ENCODE assay signal across 12 cellular contexts in the genomic region with DNA sequence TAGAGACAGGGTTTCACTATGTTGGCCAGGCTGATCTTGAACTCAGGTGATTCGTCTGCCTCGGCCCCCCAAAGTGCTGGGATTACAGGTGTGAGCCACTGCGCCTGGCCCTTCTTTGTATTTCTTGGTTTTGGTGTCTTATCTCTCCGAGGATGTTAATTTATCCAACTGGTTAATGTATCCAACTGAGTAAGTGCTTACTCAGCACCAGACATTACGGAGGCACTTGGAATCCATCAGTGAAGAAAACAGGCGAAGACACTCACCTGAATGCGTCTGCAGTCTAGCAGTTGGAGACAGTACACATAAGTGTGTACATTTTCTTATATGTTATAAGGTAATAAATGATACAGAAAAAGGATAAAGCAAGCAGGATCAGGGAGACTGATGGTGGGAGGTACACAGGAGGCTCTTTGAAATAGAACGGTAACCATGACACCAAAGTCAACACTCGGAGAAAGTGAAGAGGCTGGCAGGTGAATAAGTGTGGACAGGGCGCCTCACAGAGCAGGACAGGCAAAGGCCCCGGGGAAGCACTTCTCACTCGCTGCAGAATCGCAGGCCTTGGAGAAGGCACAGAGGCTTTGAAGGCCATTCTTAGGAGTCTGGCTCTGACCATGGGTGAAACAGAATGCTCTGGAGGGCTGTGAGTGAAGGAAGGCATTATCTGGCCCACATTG.
DNase-seq lines count a peak whose midpoint lies in the region; ATAC-seq lines count a peak whose summit lies in the region.
"Had no signal": no experiment of that assay in that cellular context is flagged by ENCODE, and none has a peak within 500 bp of the region (broad histone marks: within the 10 kb centered on the region; RNA-seq: fewer than 3 reads in every experiment).

No MANE protein-coding gene starts in this region.

- no peaks in the 10 kb centered on the region for H3K27me3 Mint-ChIP-seq in T-helper 1 cell treated with Interleukin-12 subunit alpha and Interleukin-12 subunit beta and Interleukin-4 antibody, amounts not matched to agents 30 μg/mL and 1 μg/mL, for 36 hours (ENCODE audit: low read depth)
- no peaks in the 10 kb centered on the region for H3K27me3 Mint-ChIP-seq in stimulated activated naive B cell treated with anti-CD40 and anti-IgM and Interleukin-4, amounts not matched to agents 10 μg/mL and 1 μg/mL and 100 μg/mL, for 72 hours
- H3K27me3 Mint-ChIP-seq: activated naive CD8-positive, alpha-beta T cell treated with anti-CD3 and anti-CD28 coated beads, Interleukin-2, amount 50 U/mL, for 24 hours had no signal

- no peaks in the 10 kb centered on the region for H3K9me3 Mint-ChIP-seq in T-helper 1 cell treated with Interleukin-12 subunit alpha and Interleukin-12 subunit beta and Interleukin-4 antibody, amounts not matched to agents 30 μg/mL and 1 μg/mL, for 36 hours
- H3K9me3 Mint-ChIP-seq in stimulated activated naive B cell treated with anti-CD40 and anti-IgM and Interleukin-4, amounts not matched to agents 10 μg/mL and 1 μg/mL and 100 μg/mL, for 72 hours = no peaks in the 10 kb centered on the region
- H3K9me3 Mint-ChIP-seq: activated naive CD8-positive, alpha-beta T cell treated with anti-CD3 and anti-CD28 coated beads, Interleukin-2, amount 50 U/mL, for 24 hours had no signal

- peaks cover 37% of the 10 kb centered on the region for H3K4me1 Mint-ChIP-seq in T-helper 1 cell treated with Interleukin-12 subunit alpha and Interleukin-12 subunit beta and Interleukin-4 antibody, amounts not matched to agents 30 μg/mL and 1 μg/mL, for 36 hours (ENCODE audit: low read depth)
- H3K4me1 Mint-ChIP-seq in stimulated activated naive B cell treated with anti-CD40 and anti-IgM and Interleukin-4, amounts not matched to agents 10 μg/mL and 1 μg/mL and 100 μg/mL, for 72 hours = peaks cover 4 to 5% of the 10 kb centered on the region in 2 donors

- H3K4me3 Mint-ChIP-seq in T-helper 1 cell treated with Interleukin-12 subunit alpha and Interleukin-12 subunit beta and Interleukin-4 antibody, amounts not matched to agents 30 μg/mL and 1 μg/mL, for 36 hours = no peak overlapping the region
- H3K4me3 Mint-ChIP-seq in stimulated activated naive B cell treated with anti-CD40 and anti-IgM and Interleukin-4, amounts not matched to agents 10 μg/mL and 1 μg/mL and 100 μg/mL, for 72 hours = no peak overlapping the region
- H3K4me3 Mint-ChIP-seq: activated naive CD8-positive, alpha-beta T cell treated with anti-CD3 and anti-CD28 coated beads, Interleukin-2, amount 50 U/mL, for 24 hours had no signal

- H3K27ac Mint-ChIP-seq in T-helper 1 cell treated with Interleukin-12 subunit alpha and Interleukin-12 subunit beta and Interleukin-4 antibody, amounts not matched to agents 30 μg/mL and 1 μg/mL, for 36 hours = peak overlapping the region; percentile 4
- peak overlapping the region; percentile 11 for H3K27ac Mint-ChIP-seq in stimulated activated naive B cell treated with anti-CD40 and anti-IgM and Interleukin-4, amounts not matched to agents 10 μg/mL and 1 μg/mL and 100 μg/mL, for 72 hours
- H3K27ac Mint-ChIP-seq: activated naive CD8-positive, alpha-beta T cell treated with anti-CD3 and anti-CD28 coated beads, Interleukin-2, amount 50 U/mL, for 24 hours had no signal

- no peak for DNase-seq in T-helper 1 cell
- DNase-seq in NCI-H2029 (lab: John Stamatoyannopoulos, UW) = peak; percentile 88
- DNase-seq in SHP77 treated with DMSO at 0.1 percent for 48 hours (lab: John Stamatoyannopoulos, UW) = peak; percentile 87
- DNase-seq in stimulated activated naive B cell treated with anti-CD40 and anti-IgM and Interleukin-4, amounts not matched to agents 10 μg/mL and 1 μg/mL and 100 μg/mL, for 72 hours = no peak
- no peak for DNase-seq in anterior cingulate cortex (lab: John Stamatoyannopoulos, UW)
- DNase-seq: activated CD4-positive, CD25-positive, alpha-beta regulatory T cell; activated naive CD8-positive, alpha-beta T cell treated with anti-CD3 and anti-CD28 coated beads, Interleukin-2, amount 50 U/mL, for 24 hours; islet precursor cell; OCI-M1 had no signal

- peaks cover 4% of the 10 kb centered on the region for H3K36me3 Mint-ChIP-seq in T-helper 1 cell treated with Interleukin-12 subunit alpha and Interleukin-12 subunit beta and Interleukin-4 antibody, amounts not matched to agents 30 μg/mL and 1 μg/mL, for 36 hours (ENCODE audit: low read depth)
- H3K36me3 Mint-ChIP-seq in stimulated activated naive B cell treated with anti-CD40 and anti-IgM and Interleukin-4, amounts not matched to agents 10 μg/mL and 1 μg/mL and 100 μg/mL, for 72 hours = peaks cover 15 to 28% of the 10 kb centered on the region in 2 donors

- ATAC-seq in stimulated activated naive B cell treated with anti-CD40 and anti-IgM and Interleukin-4, amounts not matched to agents 10 μg/mL and 1 μg/mL and 100 μg/mL, for 72 hours (replicated peaks) = no peak
- ATAC-seq in GM18520 (IDR thresholded peaks at IDR 0.05; ENCODE audit: unreplicated experiment) = no peak
- ATAC-seq in HG02678 (IDR thresholded peaks at IDR 0.05; ENCODE audit: unreplicated experiment) = no peak
- ATAC-seq: activated naive CD8-positive, alpha-beta T cell treated with anti-CD3 and anti-CD28 coated beads, Interleukin-2, amount 50 U/mL, for 24 hours had no signal

Comparison
In these comparisons a context has a peak if more than half of its experiments do, and no peak if none do; other contexts are left out.
1. DNase-seq: peak in NCI-H2029 (single experiment) and SHP77 treated with DMSO at 0.1 percent for 48 hours (single experiment); none in T-helper 1 cell (0 of 5), stimulated activated naive B cell treated with anti-CD40 and anti-IgM and Interleukin-4, amounts not matched to agents 10 μg/mL and 1 μg/mL and 100 μg/mL, for 72 hours (single experiment) and anterior cingulate cortex (0 of 58).